Comparison of ENCODE assay signal across 22 cellular contexts in the genomic region with DNA sequence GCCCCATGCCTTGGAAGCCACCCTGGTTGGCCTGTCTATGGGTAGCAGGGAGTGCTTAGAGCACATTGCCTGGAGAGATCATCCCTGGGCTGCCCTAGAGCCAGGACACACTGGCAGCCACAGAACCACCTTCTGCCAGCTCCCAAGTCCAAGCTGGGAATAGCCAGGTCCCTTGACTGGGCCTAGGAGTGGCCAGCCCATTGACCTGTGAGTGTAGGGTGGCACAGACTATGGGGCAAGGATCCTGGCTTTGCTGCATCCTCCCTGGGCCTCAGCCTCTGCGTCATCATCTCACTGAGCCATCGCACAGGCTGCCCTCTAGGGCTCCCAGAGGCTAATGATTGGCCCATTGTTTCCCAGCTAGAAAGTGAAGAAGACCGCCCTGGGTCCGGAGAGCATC. TPM values are rescaled to one million over a fixed set of nuclear protein-coding genes. Genes with fewer than 3 reads are reported as not detected.
DNase-seq lines count a peak whose midpoint lies in the region; ATAC-seq, FAIRE-seq and TF ChIP-seq lines count a peak whose summit lies in the region.
"Had no signal": no experiment of that assay in that cellular context is flagged by ENCODE, and none has a peak within 500 bp of the region (broad histone marks: within the 10 kb centered on the region; RNA-seq: fewer than 3 reads in every experiment).

No MANE protein-coding gene starts in this region.

- TF ChIP-seq POLR2A in esophagus muscularis mucosa (IDR thresholded peaks at IDR 0.05; ENCODE audit: low read depth) (no peak), vagina (IDR thresholded peaks at IDR 0.05) (no peak)

- no peak overlapping the region for H3K4me3 Mint-ChIP-seq in stimulated activated effector memory CD8-positive, alpha-beta T cell treated with anti-CD3 and anti-CD28 coated beads, Interleukin-12 subunit alpha, Interleukin-12 subunit beta, amount 100 ng/mL, for 72 hours
- H3K4me3 Mint-ChIP-seq: activated CD4-positive, alpha-beta memory T cell treated with anti-CD3 and anti-CD28 coated beads, Interleukin-2, amount 10 ng/mL, durations not matched to agents 7 days and 5 days; activated T-cell treated with anti-CD3 and anti-CD28 coated beads, Interleukin-2, amount 50 U/mL, for 24 hours; brain; dendritic cell treated with granulocyte-macrophage colony-stimulating factor and Interleukin-4, amounts not matched to agents 40 ng/mL and 50 ng/mL, for 4 days; mesothelial cell of epicardium; nephron progenitor cell; T-cell had no signal

- no peak for TF ChIP-seq CTCF in esophagus muscularis mucosa (IDR thresholded peaks at IDR 0.05)
- no peak for TF ChIP-seq CTCF in kidney (IDR thresholded peaks at IDR 0.05; ENCODE audit: borderline replicate concordance, extremely low read depth, insufficient read depth)
- no peak for TF ChIP-seq CTCF in psoas muscle (IDR thresholded peaks at IDR 0.05)
- no peak for TF ChIP-seq CTCF in vagina (IDR thresholded peaks at IDR 0.05)

- H3K27ac ChIP-seq in esophagus muscularis mucosa (replicated peaks in 1 of 4) (peak overlapping the region; percentile 84 to 90 (median 88)), kidney (ENCODE audit: low read depth in 2 of 2, low read length in 2 of 2) (peak overlapping the region in 1 of 2 donors; percentile 9), psoas muscle (peak overlapping the region; percentile 68), vagina (peak overlapping the region; percentile 24)
- H3K27ac ChIP-seq: epithelial cell of prostate had no signal

- peaks cover 86 to 90% (median 89%) of the 10 kb centered on the region in 4 donors for H3K4me1 ChIP-seq in esophagus muscularis mucosa
- peaks cover 4 to 9% of the 10 kb centered on the region in 2 donors for H3K4me1 ChIP-seq in kidney (ENCODE audit: control insufficient read depth in 1 of 2, insufficient read depth in 1 of 2, low read depth in 1 of 2, low read length in 2 of 2)
- peaks cover 33% of the 10 kb centered on the region for H3K4me1 ChIP-seq in psoas muscle
- H3K4me1 ChIP-seq in vagina = peaks cover 28% of the 10 kb centered on the region

- FAIRE-seq in kidney (lab: Jason Lieb, UNC) = no peak

- H3K9me3 ChIP-seq in esophagus muscularis mucosa (no peaks in the 10 kb centered on the region), kidney (ENCODE audit: control insufficient read depth in 1 of 2, low read length in 2 of 2) (no peaks in the 10 kb centered on the region), psoas muscle (no peaks in the 10 kb centered on the region), vagina (no peaks in the 10 kb centered on the region)
- H3K9me3 ChIP-seq: Caco-2 had no signal

- no peaks in the 10 kb centered on the region for H3K9me3 Mint-ChIP-seq in stimulated activated effector memory CD8-positive, alpha-beta T cell treated with anti-CD3 and anti-CD28 coated beads, Interleukin-12 subunit alpha, Interleukin-12 subunit beta, amount 100 ng/mL, for 72 hours
- H3K9me3 Mint-ChIP-seq: activated CD4-positive, alpha-beta memory T cell treated with anti-CD3 and anti-CD28 coated beads, Interleukin-2, amount 10 ng/mL, durations not matched to agents 7 days and 5 days; activated T-cell treated with anti-CD3 and anti-CD28 coated beads, Interleukin-2, amount 50 U/mL, for 24 hours; brain; dendritic cell treated with granulocyte-macrophage colony-stimulating factor and Interleukin-4, amounts not matched to agents 40 ng/mL and 50 ng/mL, for 4 days; mesothelial cell of epicardium; nephron progenitor cell; T-cell had no signal

- intact Hi-C loops in esophagus muscularis mucosa (cut with DNase I) = no loop called here
- intact Hi-C loops in kidney (cut with DNase I) = no loop called here
- intact Hi-C loops in psoas muscle (cut with DNase I) = no loop called here
- intact Hi-C loops in vagina (cut with DNase I) = no loop called here

- H3K27ac Mint-ChIP-seq in stimulated activated effector memory CD8-positive, alpha-beta T cell treated with anti-CD3 and anti-CD28 coated beads, Interleukin-12 subunit alpha, Interleukin-12 subunit beta, amount 100 ng/mL, for 72 hours = no peak overlapping the region
- H3K27ac Mint-ChIP-seq: activated CD4-positive, alpha-beta memory T cell treated with anti-CD3 and anti-CD28 coated beads, Interleukin-2, amount 10 ng/mL, durations not matched to agents 7 days and 5 days; activated T-cell treated with anti-CD3 and anti-CD28 coated beads, Interleukin-2, amount 50 U/mL, for 24 hours; dendritic cell treated with granulocyte-macrophage colony-stimulating factor and Interleukin-4, amounts not matched to agents 40 ng/mL and 50 ng/mL, for 4 days; mesothelial cell of epicardium; nephron progenitor cell; T-cell had no signal

- peak overlapping the region in 1 of 2 donors; percentile 36 for H3K9ac ChIP-seq in kidney (ENCODE audit: low read length in 2 of 2)

- no peak for TF ChIP-seq EP300 in esophagus muscularis mucosa (IDR thresholded peaks at IDR 0.05)

- H3K36me3 Mint-ChIP-seq in stimulated activated effector memory CD8-positive, alpha-beta T cell treated with anti-CD3 and anti-CD28 coated beads, Interleukin-12 subunit alpha, Interleukin-12 subunit beta, amount 100 ng/mL, for 72 hours = no peaks in the 10 kb centered on the region
- H3K36me3 Mint-ChIP-seq: brain, mesothelial cell of epicardium, T-cell had no signal

- H3K36me3 ChIP-seq in esophagus muscularis mucosa = peaks cover 15 to 23% (median 18%) of the 10 kb centered on the region in 4 donors
- peaks cover 2 to 15% of the 10 kb centered on the region in 2 donors for H3K36me3 ChIP-seq in kidney (ENCODE audit: control insufficient read depth in 1 of 2, insufficient read depth in 2 of 2, low read length in 2 of 2)
- H3K36me3 ChIP-seq in psoas muscle (ENCODE audit: insufficient read depth in 1 of 2, low read depth in 1 of 2) = no peaks in the 10 kb centered on the region
- no peaks in the 10 kb centered on the region for H3K36me3 ChIP-seq in vagina

- no peaks in the 10 kb centered on the region for H3K27me3 ChIP-seq in esophagus muscularis mucosa
- H3K27me3 ChIP-seq in psoas muscle (ENCODE audit: insufficient read depth in 3 of 3, low read length in 2 of 3) = no peaks in the 10 kb centered on the region
- no peaks in the 10 kb centered on the region for H3K27me3 ChIP-seq in vagina

- no peaks in the 10 kb centered on the region for H3K4me1 Mint-ChIP-seq in stimulated activated effector memory CD8-positive, alpha-beta T cell treated with anti-CD3 and anti-CD28 coated beads, Interleukin-12 subunit alpha, Interleukin-12 subunit beta, amount 100 ng/mL, for 72 hours
- H3K4me1 Mint-ChIP-seq: T-cell had no signal

- ATAC-seq in psoas muscle = peak in 3 of 4 donors; percentile 44 to 68 (median 52)
- no peak for ATAC-seq in stimulated activated effector memory CD8-positive, alpha-beta T cell treated with anti-CD3 and anti-CD28 coated beads, Interleukin-12 subunit alpha, Interleukin-12 subunit beta, amount 100 ng/mL, for 72 hours
- ATAC-seq: T-cell had no signal

- peak overlapping the region in 1 of 4 donors; percentile 4 for H3K4me3 ChIP-seq in esophagus muscularis mucosa
- H3K4me3 ChIP-seq in kidney (ENCODE audit: low read length in 2 of 2) = no peak overlapping the region
- H3K4me3 ChIP-seq in psoas muscle = no peak overlapping the region
- no peak overlapping the region for H3K4me3 ChIP-seq in vagina

- no CpG with 5 or more reads among the region's 4 CpGs for WGBS in esophagus muscularis mucosa
- 67 to 70% (median 68%) methylated on average over 4 of the region's 4 CpGs for WGBS in psoas muscle, 3 donors

- no peak for DNase-seq in esophagus muscularis mucosa (ENCODE audit: extremely low spot score)
- peak; percentile 33 for DNase-seq in kidney
- DNase-seq in psoas muscle = peak in 1 of 2 donors; percentile 49
- DNase-seq in vagina (ENCODE audit: extremely low spot score in 2 of 2) = no peak
- no peak for DNase-seq in NOMO-1 (lab: John Stamatoyannopoulos, UW; ENCODE audit: unreplicated experiment in 2 of 2)
- DNase-seq in stimulated activated effector memory CD8-positive, alpha-beta T cell treated with anti-CD3 and anti-CD28 coated beads, Interleukin-12 subunit alpha, Interleukin-12 subunit beta, amount 100 ng/mL, for 72 hours (ENCODE audit: low spot score in 2 of 2) = no peak
- DNase-seq in NCI-H524 treated with DMSO at 0.1 percent for 48 hours (lab: John Stamatoyannopoulos, UW) = no peak
- no peak for DNase-seq in Kasumi-1 (lab: John Stamatoyannopoulos, UW)
- DNase-seq: activated CD4-positive, alpha-beta memory T cell treated with anti-CD3 and anti-CD28 coated beads, Interleukin-2, amount 10 ng/mL, durations not matched to agents 7 days and 5 days; activated naive CD4-positive, alpha-beta T cell treated with anti-CD3 and anti-CD28 coated beads, Interleukin-2, amount 50 U/mL, for 16 hours; activated T-cell treated with anti-CD3 and anti-CD28 coated beads, Interleukin-2, amount 50 U/mL, for 24 hours; AML-193; Caco-2; NCI-H446 treated with DMSO at 0.1 percent for 48 hours; nephron progenitor cell; T-cell had no signal

RNA-seq across cellular contexts. Expression of a gene that starts 7.0 kb away (rescaled TPM):
- total RNA-seq in esophagus muscularis mucosa = 100 to 1,000 TPM; 362 to 578 (median 513) TPM
- total RNA-seq in kidney = 291 TPM
- 617 TPM for polyA plus RNA-seq in kidney (ENCODE audit: insufficient read depth, low read depth, low replicate concordance)
- total RNA-seq in psoas muscle = 100 to 1,000 TPM in 2 of 4 donors, 10 to 100 TPM in 2; 76.1 to 229 (median 110) TPM
- 100 to 1,000 TPM in 1 of 3 donors, 10 to 100 TPM in 2; 75.0 to 130 (median 97.8) TPM for polyA plus RNA-seq in psoas muscle
- 243 TPM for total RNA-seq in vagina

RNA-seq across cellular contexts. Expression of a gene that starts 45.1 kb away (rescaled TPM):
- total RNA-seq in esophagus muscularis mucosa = not detected
- total RNA-seq in kidney = not detected
- 0.75 TPM for polyA plus RNA-seq in kidney (ENCODE audit: insufficient read depth, low read depth, low replicate concordance)
- not detected for total RNA-seq in psoas muscle
- under 1 TPM in 2 of 3 donors, not detected in 1; 0.03 to 0.16 TPM for polyA plus RNA-seq in psoas muscle
- total RNA-seq in vagina = not detected
- total RNA-seq: activated CD4-positive, alpha-beta memory T cell treated with anti-CD3 and anti-CD28 coated beads, Interleukin-2, amount 10 ng/mL, durations not matched to agents 7 days and 5 days; Caco-2; H4; mesothelial cell of epicardium; pulmonary artery endothelial cell; T-cell had no signal
